9 cellular contexts compared by ENCODE assay signal in genomic region chr16:70702624-70703023, GRCh38. TPM values are rescaled to one million over a fixed set of nuclear protein-coding genes. Genes with fewer than 3 reads are reported as not detected.
DNase-seq lines count a peak whose midpoint lies in the region; ATAC-seq and TF ChIP-seq lines count a peak whose summit lies in the region.
"Had no signal": no experiment of that assay in that cellular context is flagged by ENCODE, and none has a peak within 500 bp of the region (broad histone marks: within the 10 kb centered on the region; RNA-seq: fewer than 3 reads in every experiment).

No MANE protein-coding gene starts in this region.

- H3K36me3 ChIP-seq in duodenal mucosa (ENCODE audit: control insufficient read depth in 1 of 2, insufficient read depth in 2 of 2, low read length in 2 of 2) (peaks cover 0 to 9% of the 10 kb centered on the region in 2 donors), upper lobe of left lung (peaks cover 0 to 5% (median 0%) of the 10 kb centered on the region in 4 donors)

- no peak for TF ChIP-seq CTCF in nephron progenitor cell (IDR thresholded peaks at IDR 0.05)
- TF ChIP-seq CTCF in upper lobe of left lung (IDR thresholded peaks at IDR 0.05): no peak

- no peak overlapping the region for H3K9ac ChIP-seq in duodenal mucosa (ENCODE audit: low read depth in 1 of 2, low read length in 2 of 2)

- no peaks in the 10 kb centered on the region for H3K27me3 ChIP-seq in duodenal mucosa (ENCODE audit: control insufficient read depth in 1 of 2, insufficient read depth in 2 of 2, low read length in 2 of 2)
- no peaks in the 10 kb centered on the region for H3K27me3 ChIP-seq in upper lobe of left lung

- H3K4me3 Mint-ChIP-seq in activated CD4-positive, alpha-beta T cell treated with anti-CD3 and anti-CD28 coated beads, Interleukin-2, amount 10 ng/mL, durations not matched to agents 7 days and 5 days: no peak overlapping the region
- no peak overlapping the region for H3K4me3 Mint-ChIP-seq in nephron progenitor cell
- H3K4me3 Mint-ChIP-seq: activated T-cell treated with anti-CD3 and anti-CD28 coated beads, Interleukin-2, amount 50 U/mL, for 72 hours had no signal

- CTCF ChIA-PET in activated CD4-positive, alpha-beta T cell treated with anti-CD3 and anti-CD28 coated beads, Interleukin-2, amount 10 ng/mL, durations not matched to agents 7 days and 5 days (lab: Charles Lee): interaction anchor here (0.6 to 1.1 kb wide), 2 partner anchors 21 to 136 kb away, joined by 3 to 4 read pairs; no protein-coding TSS in a partner anchor

- no peak for TF ChIP-seq POLR2A in upper lobe of left lung (IDR thresholded peaks at IDR 0.05)

- ATAC-seq in upper lobe of left lung (ENCODE audit: low FRiP score in 2 of 2): no peak
- ATAC-seq: activated T-cell treated with anti-CD3 and anti-CD28 coated beads, Interleukin-2, amount 50 U/mL, for 72 hours had no signal

- H3K27ac Mint-ChIP-seq in activated CD4-positive, alpha-beta T cell treated with anti-CD3 and anti-CD28 coated beads, Interleukin-2, amount 10 ng/mL, durations not matched to agents 7 days and 5 days: peak overlapping the region; percentile 19
- H3K27ac Mint-ChIP-seq in nephron progenitor cell: peak overlapping the region; percentile 85
- H3K27ac Mint-ChIP-seq: activated T-cell treated with anti-CD3 and anti-CD28 coated beads, Interleukin-2, amount 50 U/mL, for 72 hours had no signal

- DNase-seq in activated CD4-positive, alpha-beta T cell treated with anti-CD3 and anti-CD28 coated beads, Interleukin-2, amount 10 ng/mL, durations not matched to agents 7 days and 5 days: no peak
- no peak for DNase-seq in activated CD4-positive, alpha-beta T cell treated with anti-CD3 and anti-CD28 coated beads, Interleukin-2, amount 50 U/mL, for 4 hours
- DNase-seq in nephron progenitor cell (no peak), upper lobe of left lung (no peak), iPS-NIHi7 (ENCODE audit: extremely low spot score) (no peak), NCI-H69 (lab: John Stamatoyannopoulos, UW) (no peak), D341Med (ENCODE audit: low spot score) (no peak)
- DNase-seq: activated T-cell treated with anti-CD3 and anti-CD28 coated beads, Interleukin-2, amount 50 U/mL, for 72 hours had no signal

- peaks cover 3% of the 10 kb centered on the region for H3K36me3 Mint-ChIP-seq in activated CD4-positive, alpha-beta T cell treated with anti-CD3 and anti-CD28 coated beads, Interleukin-2, amount 10 ng/mL, durations not matched to agents 7 days and 5 days (ENCODE audit: low read depth)
- H3K36me3 Mint-ChIP-seq in nephron progenitor cell (ENCODE audit: low read depth): peaks cover 10% of the 10 kb centered on the region

- no peaks in the 10 kb centered on the region for H3K27me3 Mint-ChIP-seq in activated CD4-positive, alpha-beta T cell treated with anti-CD3 and anti-CD28 coated beads, Interleukin-2, amount 10 ng/mL, durations not matched to agents 7 days and 5 days
- peaks cover 5% of the 10 kb centered on the region for H3K27me3 Mint-ChIP-seq in nephron progenitor cell (ENCODE audit: low read depth, poor library complexity)

- H3K9me3 Mint-ChIP-seq in activated CD4-positive, alpha-beta T cell treated with anti-CD3 and anti-CD28 coated beads, Interleukin-2, amount 10 ng/mL, durations not matched to agents 7 days and 5 days: no peaks in the 10 kb centered on the region
- H3K9me3 Mint-ChIP-seq in nephron progenitor cell: no peaks in the 10 kb centered on the region
- H3K9me3 Mint-ChIP-seq: activated T-cell treated with anti-CD3 and anti-CD28 coated beads, Interleukin-2, amount 50 U/mL, for 72 hours had no signal

- H3K9me3 ChIP-seq in duodenal mucosa (ENCODE audit: control insufficient read depth in 1 of 2, low read length in 2 of 2): no peaks in the 10 kb centered on the region
- H3K9me3 ChIP-seq in upper lobe of left lung: no peaks in the 10 kb centered on the region

- H3K4me1 ChIP-seq in duodenal mucosa (ENCODE audit: control insufficient read depth in 1 of 2, insufficient read depth in 2 of 2, low read length in 2 of 2) (peaks cover 16 to 26% of the 10 kb centered on the region in 2 donors), upper lobe of left lung (peaks cover 41 to 63% (median 54%) of the 10 kb centered on the region in 4 donors)

- WGBS in upper lobe of left lung, 2 donors: 49 to 67% methylated on average over 6 to 8 of the region's 8 CpGs

- H3K4me1 Mint-ChIP-seq in activated CD4-positive, alpha-beta T cell treated with anti-CD3 and anti-CD28 coated beads, Interleukin-2, amount 10 ng/mL, durations not matched to agents 7 days and 5 days: peaks cover 8% of the 10 kb centered on the region
- H3K4me1 Mint-ChIP-seq in nephron progenitor cell: peaks cover 62% of the 10 kb centered on the region

- H3K4me3 ChIP-seq in duodenal mucosa (ENCODE audit: low read depth in 1 of 2, low read length in 2 of 2): no peak overlapping the region
- no peak overlapping the region for H3K4me3 ChIP-seq in upper lobe of left lung

- H3K27ac ChIP-seq in duodenal mucosa (ENCODE audit: low read depth, low read length) (peak overlapping the region; percentile 75), upper lobe of left lung (peak overlapping the region; percentile 31 to 81 (median 68))

- POLR2A ChIA-PET in activated CD4-positive, alpha-beta T cell treated with anti-CD3 and anti-CD28 coated beads, Interleukin-2, amount 10 ng/mL, durations not matched to agents 7 days and 5 days (lab: Charles Lee): no interaction called here

- no peak for TF ChIP-seq EP300 in upper lobe of left lung (IDR thresholded peaks at IDR 0.05)

RNA-seq across cellular contexts. Expression of gene MTSS2, which starts 16.8 kb away (rescaled TPM):
- 1 to 10 TPM; 7.1 to 9.2 TPM for total RNA-seq in activated CD4-positive, alpha-beta T cell treated with anti-CD3 and anti-CD28 coated beads, Interleukin-2, amount 10 ng/mL, durations not matched to agents 7 days and 5 days
- 100 to 1,000 TPM in 1 of 6 donors, 10 to 100 TPM in 5; 40.7 to 202 (median 72.4) TPM for total RNA-seq in upper lobe of left lung

RNA-seq across cellular contexts. Expression of gene IL34, which starts 56.3 kb away (rescaled TPM):
- total RNA-seq in activated CD4-positive, alpha-beta T cell treated with anti-CD3 and anti-CD28 coated beads, Interleukin-2, amount 10 ng/mL, durations not matched to agents 7 days and 5 days: not detected
- total RNA-seq in upper lobe of left lung: 10 to 100 TPM in 5 of 6 donors, 1 to 10 TPM in 1; 3.0 to 32.1 (median 14.8) TPM

Comparison
In these comparisons a context has a peak if more than half of its experiments do, and no peak if none do; other contexts are left out.
1. RNA of gene MTSS2, which starts 16.8 kb away (total RNA-seq): 40.7 to 202 TPM in upper lobe of left lung; 7.1 to 9.2 TPM in activated CD4-positive, alpha-beta T cell treated with anti-CD3 and anti-CD28 coated beads, Interleukin-2, amount 10 ng/mL, durations not matched to agents 7 days and 5 days; every median in the first group is over 4 times any median in the second.